11 cellular contexts compared by ENCODE assay signal in the genomic region with DNA sequence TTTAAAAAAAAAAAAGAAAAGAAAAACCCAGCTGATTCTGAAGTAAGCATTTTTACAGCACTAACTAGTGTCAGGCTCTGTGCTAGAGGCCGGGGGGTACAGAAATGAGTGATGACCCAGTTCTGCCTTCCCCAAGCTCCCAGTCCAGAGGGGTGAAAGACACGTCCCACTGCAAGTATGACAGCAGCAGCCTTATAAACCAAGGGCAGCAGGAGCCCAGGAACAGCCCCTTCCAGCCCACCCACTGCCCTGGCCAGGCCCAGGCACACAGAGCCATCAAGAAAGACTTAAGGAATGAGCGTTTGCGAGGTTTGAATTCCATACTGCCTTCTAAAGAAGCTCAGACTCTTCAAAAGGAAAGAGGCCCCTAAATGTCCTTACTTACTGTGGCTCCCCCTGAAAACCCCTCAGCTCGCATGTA. TPM values are rescaled to one million over a fixed set of nuclear protein-coding genes. Genes with fewer than 3 reads are reported as not detected.
DNase-seq lines count a peak whose midpoint lies in the region; TF ChIP-seq lines count a peak whose summit lies in the region.
"Had no signal": no experiment of that assay in that cellular context is flagged by ENCODE, and none has a peak within 500 bp of the region (broad histone marks: within the 10 kb centered on the region; RNA-seq: fewer than 3 reads in every experiment).

No MANE protein-coding gene starts in this region.

- intact Hi-C loops in left ventricle myocardium inferior (cut with micrococcal nuclease), result no loop called here

- peak; percentile 30 for DNase-seq in GM03348 (ENCODE audit: low spot score)
- DNase-seq in SK-N-MC (ENCODE audit: low read depth, low spot score), result no peak
- no peak for DNase-seq in left ventricle myocardium inferior
- peak; percentile 74 for DNase-seq in retina
- DNase-seq in CD1c-positive myeloid dendritic cell (ENCODE audit: extremely low spot score), result no peak
- no peak for DNase-seq in OCI-M1 (lab: John Stamatoyannopoulos, UW)
- no peak for DNase-seq in anterior cingulate cortex (lab: John Stamatoyannopoulos, UW)
- DNase-seq in NCI-H2171 (lab: John Stamatoyannopoulos, UW), result no peak
- DNase-seq: effector CD8-positive, alpha-beta T cell; NCI-H1092; stimulated activated CD4-positive, alpha-beta T cell treated with anti-CD3 and anti-CD28 coated beads, Interleukin-2, amount 100 ng/mL, for 48 hours had no signal

- no peaks in the 10 kb centered on the region for H3K27me3 ChIP-seq in left ventricle myocardium inferior (ENCODE audit: low read depth)

- peak overlapping the region; percentile 76 for H3K9ac ChIP-seq in SK-N-MC (ENCODE audit: insufficient read length)

- peak overlapping the region; percentile 96 for H3K27ac ChIP-seq in SK-N-MC
- peak overlapping the region; percentile 72 for H3K27ac ChIP-seq in left ventricle myocardium inferior (replicated peaks)

- no peaks in the 10 kb centered on the region for H3K36me3 ChIP-seq in SK-N-MC (ENCODE audit: insufficient read depth, low read length)
- no peaks in the 10 kb centered on the region for H3K36me3 ChIP-seq in left ventricle myocardium inferior

- peak overlapping the region; percentile 75 for H3K4me3 ChIP-seq in SK-N-MC
- no peak overlapping the region for H3K4me3 ChIP-seq in left ventricle myocardium inferior

- peaks cover 34% of the 10 kb centered on the region for H3K4me1 ChIP-seq in left ventricle myocardium inferior

- H3K9me3 ChIP-seq in SK-N-MC (ENCODE audit: low read depth, low read length), result no peaks in the 10 kb centered on the region
- no peaks in the 10 kb centered on the region for H3K9me3 ChIP-seq in left ventricle myocardium inferior (replicated peaks)

- TF ChIP-seq CTCF in left ventricle myocardium inferior (IDR thresholded peaks at IDR 0.05; ENCODE audit: borderline replicate concordance), result no peak

RNA-seq across cellular contexts. Expression of a gene that starts 10.1 kb away (rescaled TPM):
- total RNA-seq in left ventricle myocardium inferior, result 1.4 TPM

Comparison
In these comparisons a context has a peak if more than half of its experiments do, and no peak if none do; other contexts are left out.
1. DNase-seq: peak in GM03348 (single experiment) and retina (single experiment); none in SK-N-MC (single experiment), left ventricle myocardium inferior (single experiment), CD1c-positive myeloid dendritic cell (single experiment), OCI-M1 (single experiment), anterior cingulate cortex (0 of 58) and NCI-H2171 (single experiment).